Comparison of ENCODE assay signal across 16 cellular contexts in genomic region chr18:78799382-78800089, GRCh38.
DNase-seq lines count a peak whose midpoint lies in the region; ATAC-seq, FAIRE-seq and TF ChIP-seq lines count a peak whose summit lies in the region.
"Had no signal": no experiment of that assay in that cellular context is flagged by ENCODE, and none has a peak within 500 bp of the region (broad histone marks: within the 10 kb centered on the region; RNA-seq: fewer than 3 reads in every experiment).

No MANE protein-coding gene starts in this region.

- DNase-seq in activated naive CD4-positive, alpha-beta T cell (lab: John Stamatoyannopoulos, UW) = no peak
- peak; percentile 63 for DNase-seq in chondrocyte (ENCODE audit: low spot score)
- DNase-seq in posterior vena cava (ENCODE audit: low spot score) = peak; percentile 77
- DNase-seq in aorta = peak; percentile 38 to 50
- DNase-seq in GM12891 (ENCODE audit: insufficient read length, low spot score) = no peak
- DNase-seq: 8988T; AML-193; Caco-2; CD8-positive, alpha-beta memory T cell; DND-41; GDM1; GM23248; H7 had no signal

- no peak for FAIRE-seq in GM12891 (lab: Jason Lieb, UNC)

- no peak for TF ChIP-seq POLR2A in GM12891 (IDR thresholded peaks at IDR 0.05; ENCODE audit: low read depth, low read length)

- no peak overlapping the region for H3K4me3 ChIP-seq in aorta (ENCODE audit: low read length in 2 of 2)
- H3K4me3 ChIP-seq: BLaER1, GM23248 had no signal

- no peaks in the 10 kb centered on the region for H3K36me3 ChIP-seq in aorta (ENCODE audit: control insufficient read depth in 1 of 2, insufficient read depth in 2 of 2, low read length in 1 of 2)
- H3K36me3 ChIP-seq: BLaER1 had no signal

- H3K9me3 ChIP-seq in aorta (ENCODE audit: control insufficient read depth, low read length) = no peaks in the 10 kb centered on the region
- H3K9me3 ChIP-seq: Caco-2 had no signal

- H3K27ac ChIP-seq in aorta (ENCODE audit: low read depth in 1 of 2, low read length in 2 of 2) = no peak overlapping the region
- H3K27ac ChIP-seq: BLaER1, GM23248 had no signal

- H3K27me3 Mint-ChIP-seq in activated naive CD4-positive, alpha-beta T cell treated with anti-CD3 and anti-CD28 coated beads, Interleukin-2, amount 50 U/mL, for 24 hours = no peaks in the 10 kb centered on the region
- H3K27me3 Mint-ChIP-seq in chondrocyte (ENCODE audit: low read depth) = no peaks in the 10 kb centered on the region

- ATAC-seq in aorta (ENCODE audit: low FRiP score) (no peak), GM19395 (IDR thresholded peaks at IDR 0.05; ENCODE audit: unreplicated experiment) (no peak)

- no peak overlapping the region for H3K4me3 Mint-ChIP-seq in activated naive CD4-positive, alpha-beta T cell treated with anti-CD3 and anti-CD28 coated beads, Interleukin-2, amount 50 U/mL, for 24 hours
- H3K4me3 Mint-ChIP-seq in chondrocyte (ENCODE audit: unreplicated experiment) = no peak overlapping the region
- H3K4me3 Mint-ChIP-seq: CD8-positive, alpha-beta memory T cell had no signal

- intact Hi-C loops in posterior vena cava (cut with DNase I) = no loop called here
- intact Hi-C loops in aorta (cut with DNase I) = no loop called here

- no peaks in the 10 kb centered on the region for H3K4me1 ChIP-seq in aorta (ENCODE audit: control insufficient read depth in 1 of 2, insufficient read depth in 2 of 2, low read length in 2 of 2)
- H3K4me1 ChIP-seq: BLaER1, Caco-2 had no signal

- TF ChIP-seq CTCF in chondrocyte (IDR thresholded peaks at IDR 0.05) = no peak

- H3K27me3 ChIP-seq in aorta (ENCODE audit: control insufficient read depth in 1 of 2, insufficient read depth in 2 of 2, low read length in 1 of 2) = no peaks in the 10 kb centered on the region
- H3K27me3 ChIP-seq: BLaER1 had no signal

- 94 to 95% methylated on average over 29 of the region's 29 CpGs for whole genome bisulfite sequencing in aorta, 2 donors

- no peaks in the 10 kb centered on the region for H3K36me3 Mint-ChIP-seq in activated naive CD4-positive, alpha-beta T cell treated with anti-CD3 and anti-CD28 coated beads, Interleukin-2, amount 50 U/mL, for 24 hours
- no peaks in the 10 kb centered on the region for H3K36me3 Mint-ChIP-seq in chondrocyte (ENCODE audit: low read depth)
- H3K36me3 Mint-ChIP-seq: CD8-positive, alpha-beta memory T cell had no signal

- no peaks in the 10 kb centered on the region for H3K9me3 Mint-ChIP-seq in activated naive CD4-positive, alpha-beta T cell treated with anti-CD3 and anti-CD28 coated beads, Interleukin-2, amount 50 U/mL, for 24 hours
- H3K9me3 Mint-ChIP-seq in chondrocyte (ENCODE audit: low read depth) = peaks cover 16% of the 10 kb centered on the region
- H3K9me3 Mint-ChIP-seq: CD8-positive, alpha-beta memory T cell had no signal

- H3K27ac Mint-ChIP-seq in activated naive CD4-positive, alpha-beta T cell treated with anti-CD3 and anti-CD28 coated beads, Interleukin-2, amount 50 U/mL, for 24 hours = peak overlapping the region; percentile 48
- no peak overlapping the region for H3K27ac Mint-ChIP-seq in chondrocyte (ENCODE audit: unreplicated experiment)
- H3K27ac Mint-ChIP-seq: CD8-positive, alpha-beta memory T cell had no signal

- no peaks in the 10 kb centered on the region for H3K4me1 Mint-ChIP-seq in activated naive CD4-positive, alpha-beta T cell treated with anti-CD3 and anti-CD28 coated beads, Interleukin-2, amount 50 U/mL, for 24 hours
- H3K4me1 Mint-ChIP-seq in chondrocyte (ENCODE audit: low read depth) = no peaks in the 10 kb centered on the region
- H3K4me1 Mint-ChIP-seq: CD8-positive, alpha-beta memory T cell had no signal

TF ChIP-seq in GM12891, 5 proteins besides CTCF, POLR2A, EP300 and RAD21:
- TF ChIP-seq SPI1 (IDR thresholded peaks at IDR 0.05; ENCODE audit: low read depth, low read length) (no peak), POU2F2 (IDR thresholded peaks at IDR 0.05; ENCODE audit: low read depth, low read length) (no peak), PAX5 (IDR thresholded peaks at IDR 0.05; ENCODE audit: insufficient read depth, low read length, severe bottlenecking) (no peak), TAF1 (IDR thresholded peaks at IDR 0.05; ENCODE audit: low read depth, low read length) (no peak), POLR2AphosphoS5 (IDR thresholded peaks at IDR 0.05; ENCODE audit: low read depth, low read length) (no peak)

Comparison
In these comparisons a context has a peak if more than half of its experiments do, and no peak if none do; other contexts are left out.
1. DNase-seq: peak in chondrocyte (single experiment), posterior vena cava (single experiment) and aorta (2 of 2); none in activated naive CD4-positive, alpha-beta T cell (0 of 4) and GM12891 (single experiment).